Comparison of ENCODE assay signal across 31 cellular contexts in the genomic region with DNA sequence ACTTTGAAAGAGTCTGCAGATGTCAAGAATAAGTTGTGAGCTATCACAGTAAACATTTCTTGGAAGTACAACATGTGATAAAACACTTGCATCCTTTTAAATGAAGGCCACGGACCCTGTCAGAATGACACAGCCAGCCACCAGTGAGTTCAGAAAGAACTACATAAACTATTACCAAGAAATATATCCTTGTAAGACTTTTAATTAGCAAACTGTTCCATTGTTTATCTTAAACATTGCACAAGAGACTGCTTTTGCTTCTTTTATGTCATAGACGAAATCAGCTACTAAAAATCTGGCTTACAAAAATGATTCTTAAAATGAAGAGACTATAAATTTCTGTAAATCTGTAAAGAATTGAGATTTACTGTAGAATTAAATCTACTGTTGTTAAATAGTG. TPM values are rescaled to one million over a fixed set of nuclear protein-coding genes. Genes with fewer than 3 reads are reported as not detected.
"Had no signal": no experiment of that assay in that cellular context is flagged by ENCODE, and none has a peak within 500 bp of the region (broad histone marks: within the 10 kb centered on the region; RNA-seq: fewer than 3 reads in every experiment).

No MANE protein-coding gene starts in this region.

- H3K4me3 Mint-ChIP-seq: activated CD4-positive, alpha-beta T cell treated with anti-CD3 and anti-CD28 coated beads for 36 hours; activated CD4-positive, alpha-beta T cell treated with anti-CD3 and anti-CD28 coated beads, Interleukin-2, amount 10 ng/mL, durations not matched to agents 7 days and 5 days; activated CD8-positive, alpha-beta T cell treated with anti-CD3 and anti-CD28 coated beads, Interleukin-2, amount 10 ng/mL, durations not matched to agents 7 days and 5 days; activated naive CD4-positive, alpha-beta T cell treated with anti-CD3 and anti-CD28 coated beads, Interleukin-2, amount 10 ng/mL, durations not matched to agents 7 days and 5 days; activated naive CD8-positive, alpha-beta T cell treated with anti-CD3 and anti-CD28 coated beads for 36 hours; activated T-cell treated with anti-CD3 and anti-CD28 coated beads, Interleukin-2, amount 50 U/mL, for 24 hours; central memory CD8-positive, alpha-beta T cell had no signal

- H3K36me3 Mint-ChIP-seq: activated naive CD4-positive, alpha-beta T cell treated with anti-CD3 and anti-CD28 coated beads, Interleukin-2, amount 10 ng/mL, durations not matched to agents 7 days and 5 days; activated naive CD8-positive, alpha-beta T cell treated with anti-CD3 and anti-CD28 coated beads for 36 hours had no signal

- H3K4me2 ChIP-seq: PC-9 had no signal

- H3K9me3 Mint-ChIP-seq: activated CD4-positive, alpha-beta T cell treated with anti-CD3 and anti-CD28 coated beads, Interleukin-2, amount 10 ng/mL, durations not matched to agents 7 days and 5 days; activated naive CD4-positive, alpha-beta T cell treated with anti-CD3 and anti-CD28 coated beads, Interleukin-2, amount 10 ng/mL, durations not matched to agents 7 days and 5 days; activated naive CD8-positive, alpha-beta T cell treated with anti-CD3 and anti-CD28 coated beads for 36 hours; activated T-helper 2 cell treated with anti-CD3 and anti-CD28 coated beads, Interferon-gamma antibody, Interleukin-2, Interleukin-4, amounts not matched to agents 10 μg/mL and 5 μg/mL and 100 μg/mL, durations not matched to agents 14 hours and 24 hours and 36 hours had no signal

- H3K9me3 ChIP-seq: ascending aorta had no signal

- H3K4me1 Mint-ChIP-seq: activated CD4-positive, alpha-beta T cell treated with anti-CD3 and anti-CD28 coated beads for 36 hours; activated CD4-positive, alpha-beta T cell treated with anti-CD3 and anti-CD28 coated beads, Interleukin-2, amount 10 ng/mL, durations not matched to agents 7 days and 5 days; activated naive CD4-positive, alpha-beta T cell treated with anti-CD3 and anti-CD28 coated beads, Interleukin-2, amount 10 ng/mL, durations not matched to agents 7 days and 5 days; activated naive CD8-positive, alpha-beta T cell treated with anti-CD3 and anti-CD28 coated beads for 36 hours; central memory CD8-positive, alpha-beta T cell had no signal

- H3K4me3 ChIP-seq: ascending aorta, cardiac muscle cell, PC-9 had no signal

- H3K36me3 ChIP-seq: ascending aorta, cardiac muscle cell had no signal

- H3K27ac ChIP-seq: ascending aorta, cardiac muscle cell, PC-9, RWPE1 had no signal

- DNase-seq: activated CD4-positive, alpha-beta T cell treated with anti-CD3 and anti-CD28 coated beads for 36 hours; activated CD4-positive, alpha-beta T cell treated with anti-CD3 and anti-CD28 coated beads, Interleukin-2, amount 10 ng/mL, durations not matched to agents 7 days and 5 days; activated CD4-positive, alpha-beta T cell treated with anti-CD3 and anti-CD28 coated beads, Interleukin-2, amount 50 U/mL, for 48 hours; activated CD8-positive, alpha-beta T cell treated with anti-CD3 and anti-CD28 coated beads, Interleukin-2, amount 10 ng/mL, durations not matched to agents 7 days and 5 days; activated gamma-delta T cell treated with Interleukin-2 at 50 U/mL for 16 hours; activated naive CD4-positive, alpha-beta T cell treated with anti-CD3 and anti-CD28 coated beads, Interleukin-2, amount 10 ng/mL, durations not matched to agents 7 days and 5 days; activated naive CD8-positive, alpha-beta T cell treated with anti-CD3 and anti-CD28 coated beads for 36 hours; activated T-cell treated with anti-CD3 and anti-CD28 coated beads, Interleukin-2, amount 50 U/mL, for 24 hours; amygdala; Kasumi-1; KG1; MM.1S; MV-4-11; NCI-H1092; NCI-H1436 treated with DMSO at 0.1 percent for 48 hours; NCI-H1694 treated with DMSO at 0.1 percent for 48 hours; NCI-H2029; NCI-H345; NCI-H524 treated with DMSO at 0.1 percent for 48 hours; NCI-H748 treated with DMSO at 0.1 percent for 48 hours; NK-92 treated with Interleukin-12 subunit alpha and Interleukin-12 subunit beta, amount 100 ng/mL, for 24 hours; PC-9; SIG-M5; T-helper 1 cell; T-helper 2 cell; T1000 had no signal

- H2AFZ ChIP-seq: PC-9 had no signal

- H3K4me1 ChIP-seq: ascending aorta had no signal

- H3K27ac Mint-ChIP-seq: activated CD4-positive, alpha-beta T cell treated with anti-CD3 and anti-CD28 coated beads for 36 hours; activated CD4-positive, alpha-beta T cell treated with anti-CD3 and anti-CD28 coated beads, Interleukin-2, amount 10 ng/mL, durations not matched to agents 7 days and 5 days; activated CD8-positive, alpha-beta T cell treated with anti-CD3 and anti-CD28 coated beads, Interleukin-2, amount 10 ng/mL, durations not matched to agents 7 days and 5 days; activated naive CD4-positive, alpha-beta T cell treated with anti-CD3 and anti-CD28 coated beads, Interleukin-2, amount 10 ng/mL, durations not matched to agents 7 days and 5 days; activated naive CD8-positive, alpha-beta T cell treated with anti-CD3 and anti-CD28 coated beads for 36 hours; activated T-cell treated with anti-CD3 and anti-CD28 coated beads, Interleukin-2, amount 50 U/mL, for 24 hours; activated T-helper 2 cell treated with anti-CD3 and anti-CD28 coated beads, Interferon-gamma antibody, Interleukin-2, Interleukin-4, amounts not matched to agents 10 μg/mL and 5 μg/mL and 100 μg/mL, durations not matched to agents 14 hours and 24 hours and 36 hours had no signal

- H3K27me3 ChIP-seq: ascending aorta, cardiac muscle cell had no signal

- H3K27me3 Mint-ChIP-seq: activated CD4-positive, alpha-beta T cell treated with anti-CD3 and anti-CD28 coated beads for 36 hours; activated CD4-positive, alpha-beta T cell treated with anti-CD3 and anti-CD28 coated beads, Interleukin-2, amount 10 ng/mL, durations not matched to agents 7 days and 5 days; activated naive CD4-positive, alpha-beta T cell treated with anti-CD3 and anti-CD28 coated beads, Interleukin-2, amount 10 ng/mL, durations not matched to agents 7 days and 5 days; activated naive CD8-positive, alpha-beta T cell treated with anti-CD3 and anti-CD28 coated beads for 36 hours; activated T-cell treated with anti-CD3 and anti-CD28 coated beads, Interleukin-2, amount 50 U/mL, for 24 hours; central memory CD8-positive, alpha-beta T cell had no signal

RNA-seq across cellular contexts. Expression of gene LRRC7, which starts 17.9 kb away (rescaled TPM):
- polyA plus RNA-seq: cardiac muscle cell had no signal
